Comparison of ENCODE assay signal across 15 cellular contexts in the genomic region with DNA sequence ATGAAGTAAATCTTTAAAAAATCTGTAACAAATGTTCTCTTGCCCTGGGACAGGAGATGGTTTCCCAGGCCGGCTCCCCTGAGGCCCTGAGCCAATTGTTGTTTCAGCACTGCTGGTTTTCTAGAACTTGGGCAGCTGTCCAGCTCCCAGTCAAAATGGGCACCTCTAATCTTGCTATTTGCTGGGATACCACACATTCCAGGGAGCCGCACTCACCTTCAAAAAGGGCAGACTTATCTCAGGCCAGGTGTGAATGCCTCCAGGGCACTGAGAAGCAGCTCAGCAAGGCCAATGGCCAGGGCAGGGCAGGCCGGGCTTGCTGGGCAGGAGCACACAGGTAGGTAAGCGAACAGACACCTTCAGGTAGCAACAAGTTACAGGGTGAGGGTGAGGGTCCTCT. TPM values are rescaled to one million over a fixed set of nuclear protein-coding genes. Genes with fewer than 3 reads are reported as not detected.
DNase-seq lines count a peak whose midpoint lies in the region; ATAC-seq and TF ChIP-seq lines count a peak whose summit lies in the region.
"Had no signal": no experiment of that assay in that cellular context is flagged by ENCODE, and none has a peak within 500 bp of the region (broad histone marks: within the 10 kb centered on the region; RNA-seq: fewer than 3 reads in every experiment).

No MANE protein-coding gene starts in this region.

- WGBS in stomach, 5 donors, result 37 to 71% (median 52%) methylated on average over 4 of the region's 4 CpGs

- H3K36me3 ChIP-seq in stomach, result peaks cover 0 to 6% (median 0%) of the 10 kb centered on the region in 4 donors
- H3K36me3 ChIP-seq in CD8-positive, alpha-beta memory T cell (ENCODE audit: insufficient read depth, low read length), result no peaks in the 10 kb centered on the region

- H3K36me3 Mint-ChIP-seq in chondrocyte (ENCODE audit: low read depth), result peaks cover 15% of the 10 kb centered on the region
- H3K36me3 Mint-ChIP-seq in CD8-positive, alpha-beta memory T cell, result peaks cover 8 to 20% (median 11%) of the 10 kb centered on the region in 3 donors

- no peaks in the 10 kb centered on the region for H3K27me3 ChIP-seq in stomach
- H3K27me3 ChIP-seq in CD8-positive, alpha-beta memory T cell (ENCODE audit: insufficient read depth, low read length, poor library complexity, severe bottlenecking), result no peaks in the 10 kb centered on the region
- H3K27me3 ChIP-seq: BLaER1 had no signal

- H3K4me1 ChIP-seq in stomach, result peaks cover 4 to 23% (median 17%) of the 10 kb centered on the region in 4 donors
- H3K4me1 ChIP-seq in CD8-positive, alpha-beta memory T cell (ENCODE audit: insufficient read depth, low read length), result no peaks in the 10 kb centered on the region
- H3K4me1 ChIP-seq: BLaER1 had no signal

- no peaks in the 10 kb centered on the region for H3K9me3 ChIP-seq in stomach
- no peaks in the 10 kb centered on the region for H3K9me3 ChIP-seq in CD8-positive, alpha-beta memory T cell (ENCODE audit: low read length)
- H3K9me3 ChIP-seq: BLaER1 had no signal

- no peak overlapping the region for H3K4me3 Mint-ChIP-seq in chondrocyte (ENCODE audit: unreplicated experiment)
- H3K4me3 Mint-ChIP-seq in CD8-positive, alpha-beta memory T cell, result no peak overlapping the region
- H3K4me3 Mint-ChIP-seq: neural crest cell had no signal

- no peak for TF ChIP-seq POLR2A in stomach (IDR thresholded peaks at IDR 0.05)

- TF ChIP-seq EP300 in stomach (IDR thresholded peaks at IDR 0.05), result no peak

- no peaks in the 10 kb centered on the region for H3K9me3 Mint-ChIP-seq in chondrocyte (ENCODE audit: low read depth)
- no peaks in the 10 kb centered on the region for H3K9me3 Mint-ChIP-seq in CD8-positive, alpha-beta memory T cell
- H3K9me3 Mint-ChIP-seq: neural crest cell had no signal

- POLR2A ChIA-PET in CD8-positive, alpha-beta memory T cell (lab: Charles Lee), result no interaction called here

- CTCF ChIA-PET in CD8-positive, alpha-beta memory T cell (lab: Charles Lee), result no interaction called here

- peak overlapping the region; percentile 41 for H3K27ac Mint-ChIP-seq in chondrocyte (ENCODE audit: unreplicated experiment)
- no peak overlapping the region for H3K27ac Mint-ChIP-seq in CD8-positive, alpha-beta memory T cell

- intact Hi-C loops in stomach (cut with DNase I; ENCODE audit: low total_unique reads), result no loop called here

- no peak for TF ChIP-seq CTCF in chondrocyte (IDR thresholded peaks at IDR 0.05)
- TF ChIP-seq CTCF in stomach (IDR thresholded peaks at IDR 0.05), result no peak

- no peaks in the 10 kb centered on the region for H3K27me3 Mint-ChIP-seq in chondrocyte (ENCODE audit: low read depth)
- peaks cover 0 to 2% of the 10 kb centered on the region in 2 donors for H3K27me3 Mint-ChIP-seq in CD8-positive, alpha-beta memory T cell

- peak overlapping the region; percentile 42 to 61 (median 52) for H3K27ac ChIP-seq in stomach
- no peak overlapping the region for H3K27ac ChIP-seq in CD8-positive, alpha-beta memory T cell (ENCODE audit: low read depth, low read length)
- H3K27ac ChIP-seq: BLaER1 had no signal

- peak; percentile 65 for DNase-seq in LHCN-M2 (ENCODE audit: low read depth)
- no peak for DNase-seq in chondrocyte (ENCODE audit: low spot score)
- peak; percentile 96 for DNase-seq in islet precursor cell
- DNase-seq in stomach, result peak; percentile 86
- no peak for DNase-seq in CD8-positive, alpha-beta memory T cell
- no peak for DNase-seq in dedifferentiated amniotic fluid mesenchymal stem cell (ENCODE audit: extremely low spot score)
- DNase-seq: activated CD4-positive, alpha-beta T cell treated with anti-CD3 and anti-CD28 coated beads for 1 hour; activated T-cell treated with anti-CD3 and anti-CD28 coated beads, Interleukin-2, amount 50 U/mL, for 1 hour; IMR-90; NCI-H187; NCI-H82 had no signal

- no peak overlapping the region for H3K4me3 ChIP-seq in stomach
- no peak overlapping the region for H3K4me3 ChIP-seq in CD8-positive, alpha-beta memory T cell (ENCODE audit: low read length)
- H3K4me3 ChIP-seq: BLaER1 had no signal

- ATAC-seq in GM18870 (IDR thresholded peaks at IDR 0.05; ENCODE audit: unreplicated experiment) (no peak), GM21529 (IDR thresholded peaks at IDR 0.05; ENCODE audit: unreplicated experiment) (no peak)

- peaks cover 33% of the 10 kb centered on the region for H3K4me1 Mint-ChIP-seq in chondrocyte (ENCODE audit: low read depth)
- peaks cover 2 to 6% (median 5%) of the 10 kb centered on the region in 3 donors for H3K4me1 Mint-ChIP-seq in CD8-positive, alpha-beta memory T cell

RNA-seq across cellular contexts. Expression of a gene that starts 24.4 kb away (rescaled TPM):
- total RNA-seq in LHCN-M2 (2014; rRNA removed) (48.5 TPM in 2 replicates), chondrocyte (25.5 to 34.2 TPM (median 32.4 TPM) in 3 replicates), stomach (10 to 100 TPM in 4 of 5 donors, 1 to 10 TPM in 1; 1.2 to 82.9 (median 46.3) TPM)
- 72.4 TPM for polyA plus RNA-seq in LHCN-M2 (2012)
- polyA plus RNA-seq in stomach, result 10 to 100 TPM; 19.4 to 70.9 (median 24.5) TPM
- total RNA-seq in CD8-positive, alpha-beta memory T cell, result 1 to 10 TPM; 8.1 to 8.2 TPM
- 1.8 TPM for polyA plus RNA-seq in CD8-positive, alpha-beta memory T cell

RNA-seq across cellular contexts. Expression of a gene that starts 39.9 kb away (rescaled TPM):
- total RNA-seq in LHCN-M2 (2014; rRNA removed) (32.4 and 44.3 TPM in 2 replicates), chondrocyte (33.6 to 38.2 TPM (median 35.0 TPM) in 3 replicates), stomach (10 to 100 TPM in 3 of 5 donors, 1 to 10 TPM in 2; 4.7 to 29.4 (median 13.6) TPM)
- polyA plus RNA-seq in LHCN-M2 (2012), result 18.8 TPM
- polyA plus RNA-seq in stomach, result 1 to 10 TPM; 3.5 to 5.7 (median 4.3) TPM
- total RNA-seq in CD8-positive, alpha-beta memory T cell, result 10 to 100 TPM; 26.4 to 27.6 TPM
- 18.9 TPM for polyA plus RNA-seq in CD8-positive, alpha-beta memory T cell

RNA-seq across cellular contexts. Expression of a gene that starts 40.2 kb away (rescaled TPM):
- total RNA-seq in LHCN-M2 (2014; rRNA removed) (0.83 and 1.1 TPM in 2 replicates), chondrocyte (0.94 to 1.1 TPM (median 1.0 TPM) in 3 replicates), stomach (10 to 100 TPM in 2 of 5 donors, 1 to 10 TPM in 1, not detected in 2; 2.0 to 13.0 (median 11.2) TPM)
- polyA plus RNA-seq in LHCN-M2 (2012), result 1.2 TPM
- polyA plus RNA-seq in stomach, result 1 to 10 TPM in 2 of 3 donors, under 1 TPM in 1; 0.31 to 2.8 (median 1.5) TPM
- total RNA-seq in CD8-positive, alpha-beta memory T cell, result under 1 TPM; 0.26 to 0.89 TPM
- not detected for polyA plus RNA-seq in CD8-positive, alpha-beta memory T cell

Comparison
In these comparisons a context has a peak if more than half of its experiments do, and no peak if none do; other contexts are left out.
1. DNase-seq: peak in LHCN-M2 (single experiment), islet precursor cell (single experiment) and stomach (single experiment); none in chondrocyte (single experiment), CD8-positive, alpha-beta memory T cell (0 of 5) and dedifferentiated amniotic fluid mesenchymal stem cell (single experiment).